Comparison of ENCODE assay signal across 8 cellular contexts in genomic region chr3:179450321-179450720, GRCh38. TPM values are rescaled to one million over a fixed set of nuclear protein-coding genes. Genes with fewer than 3 reads are reported as not detected.
DNase-seq lines count a peak whose midpoint lies in the region; ATAC-seq, FAIRE-seq and TF ChIP-seq lines count a peak whose summit lies in the region.

No MANE protein-coding gene starts in this region.

- peak overlapping the region in 3 of 7 donors; percentile 30 to 39 (median 32) for H3K27ac Mint-ChIP-seq in CD4-positive, alpha-beta memory T cell
- peak overlapping the region in 4 of 10 donors; percentile 10 to 38 (median 30) for H3K27ac Mint-ChIP-seq in naive thymus-derived CD8-positive, alpha-beta T cell

- no peak for DNase-seq in CD4-positive, alpha-beta memory T cell
- DNase-seq in bronchial epithelial cell (ENCODE audit: low read depth) (no peak), DMS79 treated with DMSO at 0.1 percent for 48 hours (lab: John Stamatoyannopoulos, UW) (no peak)
- no peak for DNase-seq in naive thymus-derived CD8-positive, alpha-beta T cell

- H3K4me1 Mint-ChIP-seq in CD4-positive, alpha-beta memory T cell: peaks cover 11 to 21% (median 15%) of the 10 kb centered on the region in 4 donors
- peaks cover 8 to 30% (median 17%) of the 10 kb centered on the region in 4 donors for H3K4me1 Mint-ChIP-seq in naive thymus-derived CD8-positive, alpha-beta T cell

- H3K9me3 ChIP-seq in CD4-positive, alpha-beta memory T cell (ENCODE audit: control insufficient read depth in 1 of 2, low read length in 2 of 2): no peaks in the 10 kb centered on the region

- no peak overlapping the region for H3K27ac ChIP-seq in CD4-positive, alpha-beta memory T cell (ENCODE audit: low read depth, low read length)
- H3K27ac ChIP-seq in KMS-11: no peak overlapping the region

- H2AFZ ChIP-seq in KMS-11 (ENCODE audit: low read depth): peak overlapping the region; percentile 96

- CTCF ChIA-PET in CD4-positive, alpha-beta memory T cell (lab: Charles Lee; ENCODE audit: partially characterized antibody): no interaction called here

- POLR2A ChIA-PET in CD4-positive, alpha-beta memory T cell (lab: Charles Lee; ENCODE audit: partially characterized antibody): no interaction called here
- POLR2A ChIA-PET in naive thymus-derived CD8-positive, alpha-beta T cell (lab: Charles Lee): interaction anchor here (1.2 kb wide), 1 partner anchor 302 kb away, joined by 5 read pairs; the partner anchor contains the start of gene PIK3CA

- H3K27me3 ChIP-seq in CD4-positive, alpha-beta memory T cell (ENCODE audit: insufficient read depth, low read length): peaks cover 23% of the 10 kb centered on the region
- H3K27me3 ChIP-seq in KMS-11 (ENCODE audit: insufficient read depth, low read depth) (no peaks in the 10 kb centered on the region), bronchial epithelial cell (ENCODE audit: control insufficient read depth, insufficient read depth, low read length) (no peaks in the 10 kb centered on the region)

- no peaks in the 10 kb centered on the region for H4K20me1 ChIP-seq in KMS-11 (ENCODE audit: insufficient read depth)

- no peaks in the 10 kb centered on the region for H3K36me3 Mint-ChIP-seq in CD4-positive, alpha-beta memory T cell
- H3K36me3 Mint-ChIP-seq in naive thymus-derived CD8-positive, alpha-beta T cell: no peaks in the 10 kb centered on the region

- peaks cover 20% of the 10 kb centered on the region for H3K4me1 ChIP-seq in CD4-positive, alpha-beta memory T cell (ENCODE audit: insufficient read depth, low read length)
- peaks cover 16% of the 10 kb centered on the region for H3K4me1 ChIP-seq in KMS-11 (ENCODE audit: low read depth, poor library complexity, severe bottlenecking)

- H3K4me3 Mint-ChIP-seq in CD4-positive, alpha-beta memory T cell: peak overlapping the region; percentile 83 to 89 (median 87)
- H3K4me3 Mint-ChIP-seq in naive thymus-derived CD8-positive, alpha-beta T cell: peak overlapping the region; percentile 71 to 91 (median 88)

- TF ChIP-seq CTCF in KMS-11 (conservative IDR thresholded peaks at IDR 0.05; ENCODE audit: low read depth, low read length) (no peak), bronchial epithelial cell (IDR thresholded peaks at IDR 0.05; ENCODE audit: insufficient read depth, low read length, severe bottlenecking) (no peak)

- intact Hi-C loops in CD4-positive, alpha-beta memory T cell (cut with micrococcal nuclease): no loop called here

- peaks cover 0 to 4% (median 0%) of the 10 kb centered on the region in 8 donors for H3K9me3 Mint-ChIP-seq in CD4-positive, alpha-beta memory T cell
- peaks cover 0 to 2% (median 0%) of the 10 kb centered on the region in 9 donors for H3K9me3 Mint-ChIP-seq in naive thymus-derived CD8-positive, alpha-beta T cell

- H3K9ac ChIP-seq in KMS-11: peak overlapping the region; percentile 64

- no peak for FAIRE-seq in bronchial epithelial cell (lab: Jason Lieb, UNC)

- H3K4me3 ChIP-seq in CD4-positive, alpha-beta memory T cell (ENCODE audit: low read length in 2 of 2): no peak overlapping the region
- H3K4me3 ChIP-seq in KMS-11 (IDR thresholded peaks at IDR 0.05; ENCODE audit: insufficient read depth, low read depth, low read length): peak overlapping the region; percentile 29
- H3K4me3 ChIP-seq in bronchial epithelial cell (ENCODE audit: low read depth, low read length): peak overlapping the region; percentile 62

- H3K36me3 ChIP-seq in CD4-positive, alpha-beta memory T cell (ENCODE audit: insufficient read depth, low read length): no peaks in the 10 kb centered on the region
- H3K36me3 ChIP-seq in KMS-11 (ENCODE audit: insufficient read depth) (no peaks in the 10 kb centered on the region; the same call in 1 of the 2 replicates), bronchial epithelial cell (ENCODE audit: control insufficient read depth, insufficient read depth, low read length) (no peaks in the 10 kb centered on the region)

- ATAC-seq in naive thymus-derived CD8-positive, alpha-beta T cell: no peak
- ATAC-seq in HG02840 (IDR thresholded peaks at IDR 0.05; ENCODE audit: low FRiP score, unreplicated experiment) (no peak), HG03571 (IDR thresholded peaks at IDR 0.05; ENCODE audit: unreplicated experiment) (no peak), GM21447 (IDR thresholded peaks at IDR 0.05; ENCODE audit: unreplicated experiment) (no peak)

- peak overlapping the region; percentile 76 for H3K4me2 ChIP-seq in KMS-11

- H3K79me2 ChIP-seq in KMS-11 (ENCODE audit: insufficient read depth, low read depth): peaks cover 5% of the 10 kb centered on the region; the same call in 1 of the 2 replicates

- peaks cover 43 to 51% of the 10 kb centered on the region in 2 donors for H3K27me3 Mint-ChIP-seq in CD4-positive, alpha-beta memory T cell
- H3K27me3 Mint-ChIP-seq in naive thymus-derived CD8-positive, alpha-beta T cell: peaks cover 45 to 84% (median 52%) of the 10 kb centered on the region in 5 donors

RNA-seq across cellular contexts. Expression of gene GNB4, which starts 0.9 kb away (rescaled TPM):
- under 1 TPM; 0.91 to 0.96 TPM for total RNA-seq in CD4-positive, alpha-beta memory T cell
- under 1 TPM; 0.03 to 0.26 TPM for polyA plus RNA-seq in CD4-positive, alpha-beta memory T cell
- total RNA-seq in bronchial epithelial cell: 10.9 and 15.8 TPM in 2 replicates
- total RNA-seq in naive thymus-derived CD8-positive, alpha-beta T cell: 1 to 10 TPM; 1.0 to 1.3 TPM
- polyA plus RNA-seq in naive thymus-derived CD8-positive, alpha-beta T cell: under 1 TPM in 2 of 3 donors, not detected in 1; 0.05 to 0.27 TPM

Comparison
In these comparisons a context has a peak if more than half of its experiments do, and no peak if none do; other contexts are left out.
1. H3K4me3 ChIP-seq: peak in KMS-11 (single experiment) and bronchial epithelial cell (single experiment); none in CD4-positive, alpha-beta memory T cell (0 of 2).